Comparison of ENCODE assay signal across 11 cellular contexts in the genomic region with DNA sequence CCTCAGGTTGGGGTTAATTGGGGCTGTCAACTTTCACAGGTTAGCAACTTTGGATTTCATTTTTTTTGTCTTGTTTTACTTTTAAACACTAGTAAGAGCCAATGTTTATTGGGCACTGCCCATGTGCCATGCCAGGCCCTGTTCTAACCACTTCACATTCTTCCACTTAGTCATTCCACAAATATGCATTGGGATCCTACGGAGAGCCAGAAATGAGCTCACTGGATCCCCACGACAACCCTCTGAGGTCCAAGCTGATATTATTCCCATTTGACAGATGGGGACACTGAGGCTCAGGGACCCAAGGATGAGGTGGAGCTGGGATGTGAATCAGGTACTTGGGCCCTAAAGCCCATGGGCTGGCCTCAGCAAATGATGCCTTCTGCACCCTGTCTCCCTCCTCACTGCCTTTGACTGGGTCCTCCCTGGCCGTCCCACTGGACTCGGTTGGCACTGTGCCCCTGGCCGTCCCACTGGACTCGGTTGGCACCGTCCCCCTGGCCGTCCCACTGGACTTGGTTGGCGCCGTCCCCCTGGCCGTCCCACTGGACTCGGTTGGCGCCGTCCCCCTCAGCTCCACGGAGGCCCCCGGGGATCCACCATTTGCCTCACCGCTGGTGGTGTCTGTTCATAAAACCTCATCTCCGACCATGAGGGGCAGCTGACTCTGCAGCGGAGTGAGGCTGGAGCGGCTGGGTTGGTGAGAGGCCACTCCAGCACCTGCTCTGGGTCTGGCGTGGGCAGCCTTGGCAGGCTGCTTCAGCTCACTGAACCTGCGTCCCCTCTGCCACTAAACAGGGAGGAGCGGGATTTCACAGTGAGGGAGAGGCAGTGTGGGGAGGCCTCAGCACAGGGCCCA. TPM values are rescaled to one million over a fixed set of nuclear protein-coding genes. Genes with fewer than 3 reads are reported as not detected.
DNase-seq lines count a peak whose midpoint lies in the region; TF ChIP-seq lines count a peak whose summit lies in the region.
"Had no signal": no experiment of that assay in that cellular context is flagged by ENCODE, and none has a peak within 500 bp of the region (broad histone marks: within the 10 kb centered on the region; RNA-seq: fewer than 3 reads in every experiment).

No MANE protein-coding gene starts in this region.

- in situ Hi-C loops in HAP-1 (cut with MboI; ENCODE audit: low sequenced_read_pairs) = no loop called here

- BruUV-seq in MCF 10A (replicated peaks; lab: Mats Ljungman, UMichigan) = no TSS peak

- peak in 1 of 2 donors; percentile 26 for TF ChIP-seq EP300 in tibial nerve (IDR thresholded peaks at IDR 0.05)

- no peaks in the 10 kb centered on the region for H3K27me3 ChIP-seq in breast epithelium
- H3K27me3 ChIP-seq in ascending aorta = no peaks in the 10 kb centered on the region
- H3K27me3 ChIP-seq in tibial nerve = no peaks in the 10 kb centered on the region
- H3K27me3 ChIP-seq in HAP-1 (ENCODE audit: low read depth) = no peaks in the 10 kb centered on the region

- H3K27me3 Mint-ChIP-seq in MCF 10A (ENCODE audit: insufficient read depth, unreplicated experiment) = no peaks in the 10 kb centered on the region

- H3K36me3 ChIP-seq in breast epithelium = no peaks in the 10 kb centered on the region
- no peaks in the 10 kb centered on the region for H3K36me3 ChIP-seq in ascending aorta
- H3K36me3 ChIP-seq in tibial nerve = no peaks in the 10 kb centered on the region
- H3K36me3 ChIP-seq in HAP-1 (replicated peaks) = no peaks in the 10 kb centered on the region

- no peaks in the 10 kb centered on the region for H3K9me3 Mint-ChIP-seq in MCF 10A (ENCODE audit: unreplicated experiment)

- 82 to 85% methylated on average over 22 to 23 of the region's 23 CpGs for WGBS in tibial nerve, 2 donors

- peak overlapping the region; percentile 47 for H3K4me3 Mint-ChIP-seq in MCF 10A (ENCODE audit: unreplicated experiment)

- H3K4me1 ChIP-seq in breast epithelium (no peaks in the 10 kb centered on the region), ascending aorta (peaks cover 43 to 79% of the 10 kb centered on the region in 2 donors), tibial nerve (peaks cover 0 to 67% (median 26%) of the 10 kb centered on the region in 4 donors), HAP-1 (peaks cover 13% of the 10 kb centered on the region)

- TF ChIP-seq POLR2A in breast epithelium (IDR thresholded peaks at IDR 0.05) (no peak), tibial nerve (IDR thresholded peaks at IDR 0.05) (no peak)

- CTCF ChIA-PET in MCF 10A (lab: Yijun Ruan, JAX) = interaction anchor here (0.5 to 1.3 kb wide), 7 partner anchors 20 to 465 kb away, joined by 3 to 5 read pairs (median 3); no protein-coding TSS in a partner anchor

- POLR2A ChIA-PET in MCF 10A (lab: Yijun Ruan, JAX) = interaction anchor here (0.5 to 2.1 kb wide), 8 partner anchors 15 to 1728 kb away, joined by 3 to 19 read pairs (median 4); no protein-coding TSS in a partner anchor

- no peak overlapping the region for H3K27ac ChIP-seq in breast epithelium
- H3K27ac ChIP-seq in ascending aorta = peak overlapping the region; percentile 94 to 97
- peak overlapping the region in 3 of 4 donors; percentile 0 to 75 (median 69) for H3K27ac ChIP-seq in tibial nerve

- peaks cover 55% of the 10 kb centered on the region for H3K4me1 Mint-ChIP-seq in MCF 10A (ENCODE audit: insufficient read depth, unreplicated experiment)

- H3K27ac Mint-ChIP-seq in MCF 10A (ENCODE audit: low read depth, unreplicated experiment) = peak overlapping the region; percentile 78

- intact Hi-C loops in MCF 10A (cut with micrococcal nuclease) (loop anchor here (2.0 kb wide), 1 partner anchor 16 kb away; no protein-coding TSS in a partner anchor), breast epithelium (cut with DNase I; ENCODE audit: low total_unique reads) (loop anchor here (5.0 kb wide), 1 partner anchor 578 kb away; no protein-coding TSS in a partner anchor), ascending aorta (cut with DNase I) (loop anchor here (5.0 to 10.0 kb wide), 2 partner anchors 270 to 433 kb away; no protein-coding TSS in a partner anchor)

- H3K36me3 Mint-ChIP-seq in MCF 10A (ENCODE audit: insufficient read depth, unreplicated experiment) = no peaks in the 10 kb centered on the region

- no peak for TF ChIP-seq CTCF in MCF 10A (IDR thresholded peaks at IDR 0.05; ENCODE audit: unreplicated experiment)
- no peak for TF ChIP-seq CTCF in breast epithelium (IDR thresholded peaks at IDR 0.05)
- no peak for TF ChIP-seq CTCF in ascending aorta (IDR thresholded peaks at IDR 0.05)
- TF ChIP-seq CTCF in tibial nerve (IDR thresholded peaks at IDR 0.05) = no peak

- H3K9me3 ChIP-seq in breast epithelium = no peaks in the 10 kb centered on the region
- no peaks in the 10 kb centered on the region for H3K9me3 ChIP-seq in ascending aorta
- no peaks in the 10 kb centered on the region for H3K9me3 ChIP-seq in tibial nerve
- no peaks in the 10 kb centered on the region for H3K9me3 ChIP-seq in HAP-1

- H3K4me3 ChIP-seq in breast epithelium = no peak overlapping the region
- peak overlapping the region in 1 of 2 donors; percentile 31 for H3K4me3 ChIP-seq in ascending aorta
- no peak overlapping the region for H3K4me3 ChIP-seq in tibial nerve
- no peak overlapping the region for H3K4me3 ChIP-seq in HAP-1

- DNase-seq in MCF 10A (ENCODE audit: unreplicated experiment) = peak; percentile 78
- no peak for DNase-seq in breast epithelium (ENCODE audit: low spot score in 2 of 2)
- DNase-seq in ascending aorta (ENCODE audit: low spot score in 2 of 2) = peak in 1 of 2 donors; percentile 90
- DNase-seq in glomerular visceral epithelial cell (ENCODE audit: extremely low spot score) = peak; percentile 89
- DNase-seq in tibial nerve (ENCODE audit: low spot score in 2 of 2) = no peak
- no peak for DNase-seq in HAP-1 (ENCODE audit: low spot score in 2 of 2)
- DNase-seq in NCI-H1436 (lab: John Stamatoyannopoulos, UW) = no peak
- DNase-seq in middle frontal gyrus (ENCODE audit: extremely low spot score, low spot score) = no peak
- DNase-seq: activated CD4-positive, alpha-beta T cell treated with anti-CD3 and anti-CD28 coated beads, Interleukin-2, amount 50 U/mL, for 1 hour; NCI-H2029 treated with DMSO at 0.1 percent for 48 hours; RPMI8226 had no signal

RNA-seq across cellular contexts. Expression of gene PMEPA1, which starts 4.8 kb away (rescaled TPM):
- total RNA-seq in MCF 10A (2022) = 60.6 and 68.5 TPM in 2 replicates
- total RNA-seq in breast epithelium = 10 to 100 TPM in 2 of 3 donors, 1 to 10 TPM in 1; 9.2 to 13.2 (median 13.1) TPM
- 56.8 TPM for total RNA-seq in ascending aorta
- total RNA-seq in tibial nerve = 10 to 100 TPM; 10.2 to 33.6 (median 18.3) TPM

Comparison
In these comparisons a context has a peak if more than half of its experiments do, and no peak if none do; other contexts are left out.
1. DNase-seq: peak in MCF 10A (single experiment) and glomerular visceral epithelial cell (single experiment); none in breast epithelium (0 of 2), tibial nerve (0 of 2), HAP-1 (0 of 2), NCI-H1436 (single experiment) and middle frontal gyrus (single experiment).
2. H3K27ac ChIP-seq: peak in ascending aorta (2 of 2) and tibial nerve (3 of 4); none in breast epithelium (0 of 2).